Comparison of ENCODE assay signal across 11 cellular contexts in genomic region chr2:207796585-207797350, GRCh38. TPM values are rescaled to one million over a fixed set of nuclear protein-coding genes. Genes with fewer than 3 reads are reported as not detected.
DNase-seq lines count a peak whose midpoint lies in the region; ATAC-seq and TF ChIP-seq lines count a peak whose summit lies in the region.
"Had no signal": no experiment of that assay in that cellular context is flagged by ENCODE, and none has a peak within 500 bp of the region (broad histone marks: within the 10 kb centered on the region; RNA-seq: fewer than 3 reads in every experiment).

No MANE protein-coding gene starts in this region.

- H3K4me3 Mint-ChIP-seq in Caco-2 (ENCODE audit: unreplicated experiment) (peak overlapping the region; percentile 56), WTC11 (no peak overlapping the region)

- DNase-seq in Caco-2 (peak; percentile 83 to 91), NCI-H1930 (lab: John Stamatoyannopoulos, UW) (peak; percentile 75 to 84), WTC11 (ENCODE audit: low spot score) (peak; percentile 53), left lobe of liver (ENCODE audit: low spot score) (no peak), dorsolateral prefrontal cortex (no peak), AML-193 (lab: John Stamatoyannopoulos, UW) (no peak), NOMO-1 treated with dmso at 0.1 percent for 144 hours (lab: John Stamatoyannopoulos, UW; ENCODE audit: unreplicated experiment) (no peak)
- DNase-seq: testis had no signal

- no peak overlapping the region for H3K27ac ChIP-seq in dorsolateral prefrontal cortex
- H3K27ac ChIP-seq: BLaER1, prostate gland, testis had no signal

- no peaks in the 10 kb centered on the region for H3K9me3 ChIP-seq in Caco-2
- H3K9me3 ChIP-seq: BLaER1, prostate gland, testis had no signal

- H3K36me3 Mint-ChIP-seq in Caco-2 (ENCODE audit: insufficient read depth, unreplicated experiment): peaks cover 10% of the 10 kb centered on the region
- no peaks in the 10 kb centered on the region for H3K36me3 Mint-ChIP-seq in WTC11

- H3K9me3 Mint-ChIP-seq in Caco-2 (ENCODE audit: unreplicated experiment) (no peaks in the 10 kb centered on the region), WTC11 (no peaks in the 10 kb centered on the region)

- peak overlapping the region; percentile 96 for H3K27ac Mint-ChIP-seq in Caco-2 (ENCODE audit: unreplicated experiment)
- peak overlapping the region; percentile 98 for H3K27ac Mint-ChIP-seq in WTC11

- H3K4me3 ChIP-seq in Caco-2 (ENCODE audit: low read depth, low read length) (no peak overlapping the region), dorsolateral prefrontal cortex (no peak overlapping the region)
- H3K4me3 ChIP-seq: BLaER1, prostate gland, testis had no signal

- H3K27me3 ChIP-seq in Caco-2 (replicated peaks; ENCODE audit: control insufficient read depth, insufficient read depth, low read length) (no peaks in the 10 kb centered on the region), dorsolateral prefrontal cortex (no peaks in the 10 kb centered on the region)
- H3K27me3 ChIP-seq: BLaER1, testis had no signal

- H3K36me3 ChIP-seq in Caco-2 (ENCODE audit: control insufficient read depth, insufficient read depth, low read length): no peaks in the 10 kb centered on the region
- H3K36me3 ChIP-seq: BLaER1, prostate gland had no signal

- H3K27me3 Mint-ChIP-seq in Caco-2 (ENCODE audit: insufficient read depth, unreplicated experiment) (no peaks in the 10 kb centered on the region), WTC11 (ENCODE audit: low read depth) (peaks cover 3% of the 10 kb centered on the region; the same call in 1 of the 2 replicates)

- POLR2A ChIA-PET in Caco-2 (lab: Charles Lee) (interaction anchor here (0.5 to 1.5 kb wide), 5 partner anchors 14 to 47 kb away, joined by 3 to 10 read pairs (median 5); partner anchors contain the start of gene FZD5), WTC11 (lab: Charles Lee) (interaction anchor here (1.0 to 1.1 kb wide), 2 partner anchors 14 to 21 kb away, joined by 3 read pairs; no protein-coding TSS in a partner anchor)

- peak; percentile 89 for ATAC-seq in WTC11
- peak; percentile 56 for ATAC-seq in left lobe of liver
- no peak for ATAC-seq in GM19452 (IDR thresholded peaks at IDR 0.05; ENCODE audit: unreplicated experiment)

- no TSS peak for BruUV-seq in Caco-2 (replicated peaks; lab: Mats Ljungman, UMichigan)

- CTCF ChIA-PET in Caco-2 (lab: Charles Lee): interaction anchor here (0.8 to 1.6 kb wide), 8 partner anchors 9 to 275 kb away, joined by 3 to 10 read pairs (median 4); partner anchors contain the start of gene FZD5
- CTCF ChIA-PET in WTC11 (lab: Charles Lee): interaction anchor here (1.0 to 1.8 kb wide), 10 partner anchors 15 to 244 kb away, joined by 3 to 18 read pairs (median 6); partner anchors contain the start of gene FZD5

- TF ChIP-seq CTCF in Caco-2 (IDR thresholded peaks at IDR 0.05; ENCODE audit: insufficient read depth in 1 of 2, low read depth in 1 of 2, low read length in 1 of 2, severe bottlenecking in 1 of 2, unreplicated experiment in 1 of 2) (peak in 1 of 2 experiments; percentile 22), WTC11 (IDR thresholded peaks at IDR 0.05) (no peak), dorsolateral prefrontal cortex (IDR thresholded peaks at IDR 0.05 in 54 of 56, conservative IDR thresholded peaks at IDR 0.05 in 2 of 56; ENCODE audit: low read depth in 1 of 56, partially characterized antibody in 56 of 56) (no peak)

- peaks cover 66% of the 10 kb centered on the region for H3K4me1 ChIP-seq in Caco-2
- H3K4me1 ChIP-seq: testis had no signal

- H3K4me1 Mint-ChIP-seq in Caco-2 (ENCODE audit: low read depth, unreplicated experiment): peaks cover 27% of the 10 kb centered on the region
- H3K4me1 Mint-ChIP-seq in WTC11: peaks cover 37% of the 10 kb centered on the region

- intact Hi-C loops in Caco-2 (cut with micrococcal nuclease; ENCODE audit: unreplicated experiment) (loop anchor here (1.0 kb wide), 4 partner anchors 24 to 174 kb away; partner anchors contain the start of gene FZD5), dorsolateral prefrontal cortex (cut with DNase I) (no loop called here)

TF ChIP-seq in WTC11, 78 proteins besides CTCF, POLR2A, EP300 and RAD21:
- TF ChIP-seq ETV6 (CRISPR knock-in tag; IDR thresholded peaks at IDR 0.05): peak; percentile 27; the same call in 1 of the 2 replicates
- no peak for TF ChIP-seq SMAD3 (CRISPR knock-in tag; IDR thresholded peaks at IDR 0.05; ENCODE audit: borderline replicate concordance)
- no peak for TF ChIP-seq EMX1 (CRISPR knock-in tag; IDR thresholded peaks at IDR 0.05)
- TF ChIP-seq MAX (CRISPR knock-in tag; IDR thresholded peaks at IDR 0.05): 0 out of 2 replicates have a peak, but pooled peaks have one; percentile 39
- 0 out of 2 replicates have a peak, but pooled peaks have one; percentile 41 for TF ChIP-seq SP1 (CRISPR knock-in tag; conservative IDR thresholded peaks at IDR 0.05)

RNA-seq across cellular contexts. Expression of gene FZD5, which starts 27.1 kb away (rescaled TPM):
- total RNA-seq in Caco-2 (2022) (59.1 and 61.4 TPM in 2 replicates), WTC11 (2021) (52.8 to 103 TPM (median 53.7 TPM) in 3 replicates), left lobe of liver (32.9 TPM), dorsolateral prefrontal cortex (10 to 100 TPM in 10 of 120 experiments, 1 to 10 TPM in 110; 2.1 to 17.5 (median 5.0) TPM)

Comparison
In these comparisons a context has a peak if more than half of its experiments do, and no peak if none do; other contexts are left out.
1. DNase-seq: peak in Caco-2 (2 of 2), NCI-H1930 (2 of 2) and WTC11 (single experiment); none in left lobe of liver (single experiment), dorsolateral prefrontal cortex (0 of 10), AML-193 (0 of 2) and NOMO-1 treated with dmso at 0.1 percent for 144 hours (single experiment).